ENCODE assay signal across 8 cellular contexts in genomic region chr11:86302092-86302793, GRCh38. TPM values are rescaled to one million over a fixed set of nuclear protein-coding genes. Genes with fewer than 3 reads are reported as not detected.
A peak's percentile ranks its signal among the peaks of the same experiment; 100 is the strongest.
DNase-seq lines count a peak whose midpoint lies in the region; ATAC-seq and TF ChIP-seq lines count a peak whose summit lies in the region.

Gene HIKESHI (plus strand): TSS chr11:86302240. CDS start chr11:86302449, 209 bp downstream.

- no peak for TF ChIP-seq CTCF in spleen (IDR thresholded peaks at IDR 0.05 in 8 of 11, conservative IDR thresholded peaks at IDR 0.05 in 3 of 11)

- no peaks in the 10 kb centered on the region for H3K9me3 ChIP-seq in spleen

- H3K4me3 ChIP-seq in spleen: peak within 1 kb of the TSS; percentile 68 to 98 (median 82)

- intact Hi-C loops in spleen (cut with DNase I; ENCODE audit: low total_unique reads): no loop called here

- H3K36me3 ChIP-seq in spleen: peaks cover 0 to 9% (median 0%) of the 10 kb centered on the region in 6 donors

- ATAC-seq in GM19023 (IDR thresholded peaks at IDR 0.05; ENCODE audit: unreplicated experiment) (peak; percentile 99), HG03280 (IDR thresholded peaks at IDR 0.05; ENCODE audit: unreplicated experiment) (peak; percentile 98)

- DNase-seq in AG08396 (ENCODE audit: low spot score) (peak; percentile 90), NCI-H345 treated with DMSO at 0.1 percent for 48 hours (lab: John Stamatoyannopoulos, UW; ENCODE audit: unreplicated experiment) (peak; percentile 98), inferior parietal cortex (ENCODE audit: extremely low spot score) (peak; percentile 100), spleen (peak; percentile 99)
- DNase-seq in activated CD4-positive, CD25-positive, alpha-beta regulatory T cell (lab: John Stamatoyannopoulos, UW): peak; percentile 79 to 87 (median 84)
- DNase-seq in central memory CD4-positive, alpha-beta T cell: peak; percentile 84

- H3K27ac ChIP-seq in spleen: peak within 1 kb of the TSS; percentile 81 to 93 (median 89)

- TF ChIP-seq POLR2A in spleen (IDR thresholded peaks at IDR 0.05): peak in 1 of 3 donors; percentile 25

- WGBS in spleen, 5 donors: 0 to 1% (median 0%) methylated on average over 28 to 30 of the region's 30 CpGs

- H3K27me3 ChIP-seq in spleen (replicated peaks in 1 of 7): no peaks in the 10 kb centered on the region

- peaks cover 2 to 34% (median 22%) of the 10 kb centered on the region in 6 donors for H3K4me1 ChIP-seq in spleen

RNA-seq across cellular contexts. Expression of gene HIKESHI, which starts in this region (rescaled TPM):
- 10 to 100 TPM; 22.5 to 37.1 (median 25.5) TPM for total RNA-seq in spleen
- polyA plus RNA-seq in spleen: 10 to 100 TPM; 25.3 to 44.9 (median 33.7) TPM

Comparison
In these comparisons a context has a peak if more than half of its experiments do, and no peak if none do; other contexts are left out.
1. Peak in every context shown above with its lines: DNase-seq, ATAC-seq, H3K4me3 ChIP-seq and H3K27ac ChIP-seq.